In genomic region chr4:137213372-137214173, GRCh38 we compare ENCODE assay signal across 1 cellular context.
A peak's percentile ranks its signal among the peaks of the same experiment; 100 is the strongest.
TF ChIP-seq lines count a peak whose summit lies in the region.

No MANE protein-coding gene starts in this region.

TF ChIP-seq in SK-N-SH, 30 proteins besides CTCF, POLR2A, EP300 and RAD21 (continued from another document):
- TF ChIP-seq PBX3 (IDR thresholded peaks at IDR 0.05): peak; percentile 43
- TF ChIP-seq POLR2AphosphoS5 (IDR thresholded peaks at IDR 0.05; ENCODE audit: low read depth, low read length): peak; percentile 74
- TF ChIP-seq RXRA (IDR thresholded peaks at IDR 0.05; ENCODE audit: borderline replicate concordance, low read depth): 0 out of 2 replicates have a peak, but pooled peaks have one; percentile 42
- TF ChIP-seq GABPA (IDR thresholded peaks at IDR 0.05; ENCODE audit: low read depth): no peak
- TF ChIP-seq JUND (IDR thresholded peaks at IDR 0.05): peak; percentile 92
- peak; percentile 47; the same call in 1 of the 2 replicates for TF ChIP-seq MEF2A (IDR thresholded peaks at IDR 0.05; ENCODE audit: borderline replicate concordance, low read depth)
- TF ChIP-seq NFIC (IDR thresholded peaks at IDR 0.05; ENCODE audit: borderline replicate concordance): peak; percentile 56; the same call in 1 of the 2 replicates
- no peak for TF ChIP-seq IRF3 (IDR thresholded peaks at IDR 0.05; ENCODE audit: low read depth, low read length)
- no peak for TF ChIP-seq FOXJ3 (CRISPR knock-in tag; IDR thresholded peaks at IDR 0.05)
- no peak for TF ChIP-seq NRF1 (IDR thresholded peaks at IDR 0.05; ENCODE audit: low read depth, low read length)
- TF ChIP-seq RFX5 (IDR thresholded peaks at IDR 0.05; ENCODE audit: low read length): no peak
- TF ChIP-seq RCOR1 (IDR thresholded peaks at IDR 0.05; ENCODE audit: low read length): no peak
- TF ChIP-seq MXI1 (IDR thresholded peaks at IDR 0.05; ENCODE audit: low read depth, low read length): no peak
- TF ChIP-seq EZH2phosphoT487 (IDR thresholded peaks at IDR 0.05; ENCODE audit: borderline replicate concordance, low read depth): no peak
- TF ChIP-seq YY1 (IDR thresholded peaks at IDR 0.05; ENCODE audit: low read depth): no peak
- peak; percentile 49; the same call in 1 of the 2 replicates for TF ChIP-seq ZBTB33 (IDR thresholded peaks at IDR 0.05; ENCODE audit: borderline replicate concordance, low read depth)
- TF ChIP-seq USF1 (IDR thresholded peaks at IDR 0.05; ENCODE audit: borderline replicate concordance, low read depth): no peak
- TF ChIP-seq USF2 (IDR thresholded peaks at IDR 0.05; ENCODE audit: borderline replicate concordance, low read depth, low read length): no peak
- TF ChIP-seq TEAD4 (IDR thresholded peaks at IDR 0.05; ENCODE audit: borderline replicate concordance, insufficient read depth): peak; percentile 56; the same call in 1 of the 2 replicates
- TF ChIP-seq TAF1 (IDR thresholded peaks at IDR 0.05; ENCODE audit: borderline replicate concordance, low read depth, low read length): no peak
- TF ChIP-seq CHD2 (IDR thresholded peaks at IDR 0.05; ENCODE audit: low read length, partially characterized antibody): no peak
- peak; percentile 100 for TF ChIP-seq TCF12 (IDR thresholded peaks at IDR 0.05)
